Comparison of ENCODE assay signal across 8 cellular contexts in the genomic region with DNA sequence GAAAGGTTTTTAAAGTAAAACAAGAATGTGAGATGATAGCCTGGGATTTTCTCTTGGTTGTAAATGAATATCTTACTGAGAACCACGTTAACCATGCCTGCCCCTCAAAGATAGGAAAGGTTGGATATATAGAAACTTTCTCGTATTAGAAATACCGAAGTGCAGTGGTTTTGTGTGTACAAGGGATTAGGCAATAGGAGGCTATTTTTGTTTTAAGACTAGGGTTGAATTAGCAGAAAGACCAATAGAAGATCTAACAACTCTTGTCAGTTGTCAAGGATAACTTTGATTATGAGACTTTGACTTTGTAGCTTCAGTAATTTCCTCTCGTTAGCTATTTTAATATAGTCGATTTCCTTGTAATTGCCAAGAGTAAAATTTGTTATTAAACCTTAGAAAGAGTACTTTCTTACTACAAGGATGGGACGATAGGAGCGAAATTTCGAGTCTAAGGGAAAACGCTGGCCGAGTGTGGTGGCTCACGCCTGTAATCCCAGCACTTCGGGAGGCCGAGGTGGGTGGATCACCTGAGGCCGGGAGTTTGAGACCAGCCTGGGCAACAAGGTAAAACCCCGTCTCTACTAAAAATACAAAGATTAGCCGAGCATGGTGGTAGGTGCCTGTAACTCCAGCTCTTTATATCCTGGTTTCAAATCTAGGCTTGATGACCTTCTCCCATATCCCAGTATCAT. TPM values are rescaled to one million over a fixed set of nuclear protein-coding genes. Genes with fewer than 3 reads are reported as not detected.
DNase-seq lines count a peak whose midpoint lies in the region; ATAC-seq and TF ChIP-seq lines count a peak whose summit lies in the region.

No MANE protein-coding gene starts in this region.

- H3K4me3 ChIP-seq in BE2C (ENCODE audit: low read depth, low read length) (peak overlapping the region; percentile 85), HL-60 (replicated peaks; ENCODE audit: insufficient read depth, low read length) (peak overlapping the region; percentile 56), lower leg skin (ENCODE audit: low read depth, poor library complexity, severe bottlenecking) (peak overlapping the region; percentile 41), aorta (ENCODE audit: low read length in 2 of 2) (peak overlapping the region; percentile 22 to 61)

- H3K27ac ChIP-seq in HL-60 (replicated peaks) (peak overlapping the region; percentile 82), aorta (ENCODE audit: low read depth in 1 of 2, low read length in 2 of 2) (peak overlapping the region in 1 of 2 donors; percentile 29)

- TF ChIP-seq POLR2A in lower leg skin (IDR thresholded peaks at IDR 0.05) = no peak

- no peaks in the 10 kb centered on the region for H3K27me3 Mint-ChIP-seq in activated naive CD8-positive, alpha-beta T cell treated with anti-CD3 and anti-CD28 coated beads, Interleukin-2, amount 50 U/mL, for 24 hours

- H3K36me3 ChIP-seq in BE2C (no peaks in the 10 kb centered on the region; the same call in 1 of the 2 replicates), aorta (ENCODE audit: control insufficient read depth in 1 of 2, insufficient read depth in 2 of 2, low read length in 1 of 2) (no peaks in the 10 kb centered on the region)

- H3K27me3 ChIP-seq in BE2C (no peaks in the 10 kb centered on the region), HL-60 (ENCODE audit: insufficient read depth, poor library complexity, severe bottlenecking) (no peaks in the 10 kb centered on the region), aorta (ENCODE audit: control insufficient read depth in 1 of 2, insufficient read depth in 2 of 2, low read length in 1 of 2) (no peaks in the 10 kb centered on the region)

- intact Hi-C loops in lower leg skin (cut with DNase I; ENCODE audit: low total_unique reads) (loop anchor here (10.0 kb wide), 1 partner anchor 178 kb away; a partner anchor contains a TSS), aorta (cut with DNase I) (loop anchor here (2.0 to 10.0 kb wide), 6 partner anchors 45 to 202 kb away; a partner anchor contains a TSS)

- ATAC-seq in activated naive CD8-positive, alpha-beta T cell treated with anti-CD3 and anti-CD28 coated beads, Interleukin-2, amount 50 U/mL, for 24 hours = no peak
- no peak for ATAC-seq in aorta (ENCODE audit: low FRiP score)

- no peaks in the 10 kb centered on the region for H3K9me3 ChIP-seq in BE2C
- H3K9me3 ChIP-seq in aorta (ENCODE audit: control insufficient read depth, low read length) = no peaks in the 10 kb centered on the region

- 69 to 70% methylated on average over 16 of the region's 16 CpGs for WGBS in lower leg skin, 2 donors
- WGBS in aorta, 2 donors = 74 to 76% methylated on average over 16 of the region's 16 CpGs

- H3K9me3 Mint-ChIP-seq in activated naive CD8-positive, alpha-beta T cell treated with anti-CD3 and anti-CD28 coated beads, Interleukin-2, amount 50 U/mL, for 24 hours = no peaks in the 10 kb centered on the region

- DNase-seq in BE2C (no peak), HL-60 (ENCODE audit: low read depth in 1 of 2, low spot score in 1 of 2) (no peak), lower leg skin (ENCODE audit: low spot score in 2 of 2) (no peak), aorta (peak in 1 of 2 donors; percentile 45), NCI-H2107 treated with DMSO at 0.1 percent for 48 hours (lab: John Stamatoyannopoulos, UW; ENCODE audit: unreplicated experiment) (no peak), pons (ENCODE audit: low spot score) (no peak)
- no peak for DNase-seq in activated naive CD8-positive, alpha-beta T cell treated with anti-CD3 and anti-CD28 coated beads, Interleukin-2, amount 50 U/mL, for 24 hours
- DNase-seq in stimulated activated naive CD4-positive, alpha-beta T cell (lab: John Stamatoyannopoulos, UW) = no peak

- peaks cover 63% of the 10 kb centered on the region for H3K4me1 Mint-ChIP-seq in activated naive CD8-positive, alpha-beta T cell treated with anti-CD3 and anti-CD28 coated beads, Interleukin-2, amount 50 U/mL, for 24 hours

- peak overlapping the region; percentile 95 for H3K27ac Mint-ChIP-seq in activated naive CD8-positive, alpha-beta T cell treated with anti-CD3 and anti-CD28 coated beads, Interleukin-2, amount 50 U/mL, for 24 hours

- peaks cover 7% of the 10 kb centered on the region for H3K4me1 ChIP-seq in BE2C
- H3K4me1 ChIP-seq in aorta (ENCODE audit: control insufficient read depth in 1 of 2, insufficient read depth in 2 of 2, low read length in 2 of 2) = peaks cover 0 to 5% of the 10 kb centered on the region in 2 donors

- H3K36me3 Mint-ChIP-seq in activated naive CD8-positive, alpha-beta T cell treated with anti-CD3 and anti-CD28 coated beads, Interleukin-2, amount 50 U/mL, for 24 hours (ENCODE audit: low read depth) = peaks cover 12% of the 10 kb centered on the region

- no peak for TF ChIP-seq CTCF in BE2C (IDR thresholded peaks at IDR 0.05; ENCODE audit: low read depth, low read length)
- no peak for TF ChIP-seq CTCF in HL-60 (IDR thresholded peaks at IDR 0.05; ENCODE audit: insufficient read depth, low read length)
- TF ChIP-seq CTCF in lower leg skin (IDR thresholded peaks at IDR 0.05) = no peak

- peak overlapping the region; percentile 95 for H3K4me3 Mint-ChIP-seq in activated naive CD8-positive, alpha-beta T cell treated with anti-CD3 and anti-CD28 coated beads, Interleukin-2, amount 50 U/mL, for 24 hours

RNA-seq across cellular contexts. Expression of a gene that starts 0.8 kb away (rescaled TPM):
- polyA plus RNA-seq in BE2C (2012; ENCODE audit: insufficient read depth, insufficient read length, low read depth) = 13.8 TPM
- 10 to 100 TPM; 18.0 to 24.9 (median 19.7) TPM for total RNA-seq in lower leg skin
- total RNA-seq in aorta = 10 to 100 TPM; 45.1 to 58.4 TPM
- 1 to 10 TPM; 8.1 to 9.3 TPM for polyA plus RNA-seq in aorta

RNA-seq across cellular contexts. Expression of a gene that starts 1.1 kb away (rescaled TPM):
- polyA plus RNA-seq in BE2C (2012; ENCODE audit: insufficient read depth, insufficient read length, low read depth) = 35.5 TPM
- 10 to 100 TPM; 23.3 to 32.3 (median 30.6) TPM for total RNA-seq in lower leg skin
- total RNA-seq in aorta = 10 to 100 TPM; 33.2 to 41.7 TPM
- 10 to 100 TPM; 14.5 to 16.0 TPM for polyA plus RNA-seq in aorta
